ENCODE assay signal across 16 cellular contexts in the genomic region with DNA sequence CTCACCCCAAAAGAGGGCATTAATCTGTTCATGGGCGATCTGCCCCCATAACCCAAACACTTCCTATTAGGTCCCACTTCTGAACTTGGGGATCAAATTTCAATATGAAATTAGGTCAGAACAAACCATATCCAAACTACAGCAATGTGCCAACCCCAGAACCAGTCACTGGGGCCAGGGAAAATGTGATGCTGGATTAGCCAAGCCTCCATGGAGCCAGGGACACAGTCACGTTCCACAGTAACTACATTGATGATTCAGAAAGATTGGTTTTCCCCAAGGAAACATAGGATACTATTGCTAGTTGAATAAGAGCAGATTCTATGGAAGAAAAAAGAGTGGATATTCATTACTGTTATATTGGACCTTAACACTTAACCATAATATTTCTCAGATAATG.
DNase-seq lines count a peak whose midpoint lies in the region; ATAC-seq and TF ChIP-seq lines count a peak whose summit lies in the region.
"Had no signal": no experiment of that assay in that cellular context is flagged by ENCODE, and none has a peak within 500 bp of the region (broad histone marks: within the 10 kb centered on the region; RNA-seq: fewer than 3 reads in every experiment).

No MANE protein-coding gene starts in this region.

- H3K27me3 Mint-ChIP-seq in natural killer cell treated with Interleukin-12 subunit alpha and Interleukin-12 subunit beta and Interleukin-15 and Interleukin-18, amount 100 ng/mL, for 72 hours, result peaks cover 3 to 9% of the 10 kb centered on the region in 2 donors

- no peak for TF ChIP-seq CTCF in AG10803 (conservative IDR thresholded peaks at IDR 0.05; ENCODE audit: low read length)

- no peak for ATAC-seq in natural killer cell treated with Interleukin-12 subunit alpha and Interleukin-12 subunit beta and Interleukin-15 and Interleukin-18, amount 100 ng/mL, for 72 hours
- no peak for ATAC-seq in HG03469 (IDR thresholded peaks at IDR 0.05; ENCODE audit: unreplicated experiment)
- no peak for ATAC-seq in HG03354 (IDR thresholded peaks at IDR 0.05; ENCODE audit: poor library complexity, severe bottlenecking, unreplicated experiment)
- ATAC-seq in GM19351 (IDR thresholded peaks at IDR 0.05; ENCODE audit: unreplicated experiment), result no peak
- ATAC-seq: CD8-positive, alpha-beta T cell had no signal

- H3K4me3 ChIP-seq in AG10803 (ENCODE audit: low read length) (no peak overlapping the region), skeletal muscle cell (ENCODE audit: low read depth, low read length) (no peak overlapping the region)
- H3K4me3 ChIP-seq: HAP-1 had no signal

- peaks cover 2 to 6% of the 10 kb centered on the region in 2 donors for H3K4me1 Mint-ChIP-seq in natural killer cell treated with Interleukin-12 subunit alpha and Interleukin-12 subunit beta and Interleukin-15 and Interleukin-18, amount 100 ng/mL, for 72 hours (ENCODE audit: low read depth in 2 of 2)
- H3K4me1 Mint-ChIP-seq: CD14-positive monocyte had no signal

- H3K27ac Mint-ChIP-seq in natural killer cell treated with Interleukin-12 subunit alpha and Interleukin-12 subunit beta and Interleukin-15 and Interleukin-18, amount 100 ng/mL, for 72 hours, result no peak overlapping the region
- H3K27ac Mint-ChIP-seq: CD8-positive, alpha-beta T cell had no signal

- H3K4me3 Mint-ChIP-seq in natural killer cell treated with Interleukin-12 subunit alpha and Interleukin-12 subunit beta and Interleukin-15 and Interleukin-18, amount 100 ng/mL, for 72 hours, result no peak overlapping the region
- H3K4me3 Mint-ChIP-seq: CD14-positive monocyte; CD8-positive, alpha-beta T cell had no signal

- no peaks in the 10 kb centered on the region for H3K9me3 Mint-ChIP-seq in natural killer cell treated with Interleukin-12 subunit alpha and Interleukin-12 subunit beta and Interleukin-15 and Interleukin-18, amount 100 ng/mL, for 72 hours
- H3K9me3 Mint-ChIP-seq: CD8-positive, alpha-beta T cell had no signal

- no peaks in the 10 kb centered on the region for H3K36me3 Mint-ChIP-seq in natural killer cell treated with Interleukin-12 subunit alpha and Interleukin-12 subunit beta and Interleukin-15 and Interleukin-18, amount 100 ng/mL, for 72 hours

- peak; percentile 21 for DNase-seq in AG10803 (ENCODE audit: low read depth)
- DNase-seq in LHCN-M2 (ENCODE audit: low read depth), result peak; percentile 37
- DNase-seq in fibroblast of gingiva (ENCODE audit: low read depth), result peak; percentile 58
- peak; percentile 31 for DNase-seq in skeletal muscle cell (ENCODE audit: low read depth)
- no peak for DNase-seq in natural killer cell treated with Interleukin-12 subunit alpha and Interleukin-12 subunit beta and Interleukin-15 and Interleukin-18, amount 100 ng/mL, for 72 hours (ENCODE audit: low spot score)
- DNase-seq: ACHN; CD8-positive, alpha-beta T cell; COR-L47; DMS153; DMS79 treated with DMSO at 0.1 percent for 48 hours; EL had no signal
